9 cellular contexts compared by ENCODE assay signal in genomic region chr4:40976343-40976742, GRCh38.
A peak's percentile ranks its signal among the peaks of the same experiment; 100 is the strongest.
DNase-seq lines count a peak whose midpoint lies in the region; ATAC-seq, FAIRE-seq and TF ChIP-seq lines count a peak whose summit lies in the region.
"Had no signal": no experiment of that assay in that cellular context is flagged by ENCODE, and none has a peak within 500 bp of the region (broad histone marks: within the 10 kb centered on the region; RNA-seq: fewer than 3 reads in every experiment).

No MANE protein-coding gene starts in this region.

- H3K4me1 ChIP-seq in Panc1 (ENCODE audit: control insufficient read depth, insufficient read depth, low read length) = no peaks in the 10 kb centered on the region; the same call in 1 of the 2 replicates

- CTCF ChIA-PET in Panc1 (lab: Charles Lee) = interaction anchor here (0.6 to 0.7 kb wide), 2 partner anchors 236 to 238 kb away, joined by 3 to 4 read pairs; partner anchors contain the start of gene APBB2

- no peak for TF ChIP-seq POLR2A in erythroblast (IDR thresholded peaks at IDR 0.05; ENCODE audit: low read length)

- H3K27ac ChIP-seq in Panc1 (ENCODE audit: low read length) = no peak overlapping the region

- intact Hi-C loops in Panc1 (cut with micrococcal nuclease; ENCODE audit: unreplicated experiment) = loop anchor here (2.0 kb wide), 1 partner anchor 238 kb away; the partner anchor contains the start of gene APBB2

- peaks cover 3% of the 10 kb centered on the region for H3K4me1 Mint-ChIP-seq in osteocyte (ENCODE audit: unreplicated experiment)
- H3K4me1 Mint-ChIP-seq: CD4-positive, alpha-beta memory T cell had no signal

- no peaks in the 10 kb centered on the region for H3K9me3 ChIP-seq in Panc1 (ENCODE audit: control insufficient read depth, insufficient read depth, low read depth, low read length)

- no peaks in the 10 kb centered on the region for H3K27me3 Mint-ChIP-seq in osteocyte (ENCODE audit: unreplicated experiment)

- no peak for FAIRE-seq in HTR-8/SVneo (lab: Jason Lieb, UNC)

- in situ Hi-C loops in Panc1 (cut with HindIII; ENCODE audit: low pct_unique_long_range_greater_than_20kb, low sequenced_read_pairs) = no loop called here

- no peaks in the 10 kb centered on the region for H3K36me3 Mint-ChIP-seq in osteocyte (ENCODE audit: unreplicated experiment)
- H3K36me3 Mint-ChIP-seq: CD4-positive, alpha-beta memory T cell had no signal

- DNase-seq in NCI-H187 (lab: John Stamatoyannopoulos, UW) (peak; percentile 7 to 14), NCI-H187 treated with DMSO at 0.1 percent for 48 hours (lab: John Stamatoyannopoulos, UW) (no peak), HTR-8/SVneo (ENCODE audit: insufficient read length, low spot score) (peak; percentile 53), Panc1 (ENCODE audit: low read depth, low spot score) (no peak), erythroblast (lab: John Stamatoyannopoulos, UW) (peak; percentile 21 to 48), osteocyte (ENCODE audit: extremely low spot score, unreplicated experiment) (no peak), globus pallidus (ENCODE audit: low spot score) (no peak)

- no peaks in the 10 kb centered on the region for H3K27me3 ChIP-seq in Panc1 (ENCODE audit: control insufficient read depth, insufficient read depth, low read length)

- H3K27ac Mint-ChIP-seq in osteocyte (ENCODE audit: unreplicated experiment) = no peak overlapping the region
- H3K27ac Mint-ChIP-seq: CD4-positive, alpha-beta memory T cell had no signal

- H3K36me3 ChIP-seq in Panc1 (ENCODE audit: control insufficient read depth, insufficient read depth, low read length) = no peaks in the 10 kb centered on the region

- H3K4me3 Mint-ChIP-seq in osteocyte (ENCODE audit: unreplicated experiment) = no peak overlapping the region
- H3K4me3 Mint-ChIP-seq: CD4-positive, alpha-beta memory T cell had no signal

- no TSS peak for BruUV-seq in Panc1 (replicated peaks; lab: Mats Ljungman, UMichigan)

- H3K9me3 Mint-ChIP-seq in osteocyte (ENCODE audit: unreplicated experiment) = no peaks in the 10 kb centered on the region

- H3K4me3 ChIP-seq in Panc1 (ENCODE audit: low read depth in 2 of 2, low read length in 2 of 2) = no peak overlapping the region

- POLR2A ChIA-PET in Panc1 (lab: Charles Lee) = interaction anchor here (0.6 kb wide), 1 partner anchor 137 kb away, joined by 3 read pairs; no protein-coding TSS in a partner anchor

- ATAC-seq in Panc1 (no peak), HG02798 (IDR thresholded peaks at IDR 0.05; ENCODE audit: poor library complexity, unreplicated experiment) (no peak)

- TF ChIP-seq CTCF in Panc1 (IDR thresholded peaks at IDR 0.05) (peak; percentile 60; the same call in 1 of the 2 replicates), osteocyte (IDR thresholded peaks at IDR 0.05) (peak; percentile 77)

Comparison
In these comparisons a context has a peak if more than half of its experiments do, and no peak if none do; other contexts are left out.
1. DNase-seq: peak in NCI-H187 (2 of 2), HTR-8/SVneo (single experiment) and erythroblast (2 of 2); none in NCI-H187 treated with DMSO at 0.1 percent for 48 hours (single experiment), Panc1 (single experiment), osteocyte (single experiment) and globus pallidus (single experiment).